12 cellular contexts compared by ENCODE assay signal in the genomic region with DNA sequence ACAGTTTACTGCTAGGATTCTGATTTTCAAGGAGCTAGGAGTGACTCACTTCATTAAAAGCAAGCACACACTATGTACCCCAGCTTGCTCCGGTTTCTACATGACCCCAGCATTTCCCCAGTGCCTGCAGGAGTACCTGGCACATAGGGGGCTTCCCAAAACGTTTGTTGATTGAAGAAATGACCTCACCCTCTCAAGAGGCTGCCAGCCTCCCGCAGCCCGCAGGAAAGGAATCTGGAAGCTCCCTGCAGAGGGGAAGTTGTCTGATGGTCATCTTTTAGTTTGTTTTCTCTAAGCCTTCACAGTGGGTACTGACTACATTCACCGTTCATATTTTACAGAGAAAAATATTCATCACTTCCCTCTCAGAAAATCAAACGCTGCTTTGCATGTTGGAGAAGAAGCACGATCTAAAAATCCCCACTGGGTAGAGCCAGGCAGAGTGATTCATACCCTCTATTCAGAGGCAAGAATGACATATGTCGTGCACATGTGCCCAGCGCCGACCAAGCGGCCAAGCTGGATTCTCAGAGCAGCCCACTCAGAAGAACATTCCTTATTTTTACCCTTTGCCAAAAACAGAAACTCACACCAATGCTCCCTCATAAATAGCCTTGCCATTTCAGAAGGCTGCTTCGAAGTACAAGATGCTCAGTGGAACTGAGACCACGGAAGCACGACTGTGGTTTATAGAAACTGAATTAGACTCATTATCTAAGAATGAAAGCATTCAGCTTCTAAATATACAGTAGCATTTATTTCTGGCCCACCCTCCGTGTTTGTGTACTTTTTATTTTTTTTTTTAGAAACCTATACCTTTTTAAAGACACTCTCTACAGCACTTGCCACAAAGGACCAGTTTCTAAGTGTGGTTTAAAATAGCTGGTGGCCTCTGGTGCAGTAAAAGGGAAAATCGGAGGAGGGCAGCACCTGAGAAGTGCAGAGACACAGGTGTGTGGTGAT.
A peak's percentile ranks its signal among the peaks of the same experiment; 100 is the strongest.
DNase-seq lines count a peak whose midpoint lies in the region; ATAC-seq lines count a peak whose summit lies in the region.
"Had no signal": no experiment of that assay in that cellular context is flagged by ENCODE, and none has a peak within 500 bp of the region (broad histone marks: within the 10 kb centered on the region; RNA-seq: fewer than 3 reads in every experiment).

No MANE protein-coding gene starts in this region.

- peak; percentile 79 for DNase-seq in HS-5 (ENCODE audit: low read depth)
- DNase-seq in foreskin melanocyte: peak; percentile 15
- DNase-seq in activated T-cell treated with anti-CD3 and anti-CD28 coated beads, Interleukin-2, amount 50 U/mL, for 24 hours: no peak
- DNase-seq in HCEC 1CT: no peak
- DNase-seq in SJCRH30: no peak
- no peak for DNase-seq in NCI-H510A treated with DMSO at 0.1 percent for 48 hours (lab: John Stamatoyannopoulos, UW)
- DNase-seq: activated CD4-positive, alpha-beta T cell treated with anti-CD3 and anti-CD28 coated beads, Interleukin-2, amount 50 U/mL, for 1 hour; DMS53; NCI-H774; uterus had no signal

- no peaks in the 10 kb centered on the region for H3K27me3 ChIP-seq in BLaER1
- no peaks in the 10 kb centered on the region for H3K27me3 ChIP-seq in SJCRH30
- H3K27me3 ChIP-seq: uterus had no signal

- H3K9ac ChIP-seq in BLaER1: no peak overlapping the region

- no peak overlapping the region for H3K27ac ChIP-seq in BLaER1
- no peak overlapping the region for H3K27ac ChIP-seq in SJCRH30
- H3K27ac ChIP-seq: uterus had no signal

- H3K4me3 Mint-ChIP-seq in activated T-cell treated with anti-CD3 and anti-CD28 coated beads, Interleukin-2, amount 50 U/mL, for 24 hours: no peak overlapping the region

- H3K36me3 Mint-ChIP-seq in activated T-cell treated with anti-CD3 and anti-CD28 coated beads, Interleukin-2, amount 50 U/mL, for 24 hours (ENCODE audit: low read depth): no peaks in the 10 kb centered on the region

- H4K20me1 ChIP-seq in BLaER1: no peaks in the 10 kb centered on the region

- H3K9me3 ChIP-seq in BLaER1 (0 out of 2 replicates have a peak, but pooled peaks cover 6% of the 10 kb centered on the region), SJCRH30 (replicated peaks) (peaks cover 7% of the 10 kb centered on the region)
- H3K9me3 ChIP-seq: uterus had no signal

- peaks cover 28% of the 10 kb centered on the region for H3K4me1 ChIP-seq in BLaER1
- H3K4me1 ChIP-seq in SJCRH30: peaks cover 9% of the 10 kb centered on the region; the same call in 1 of the 2 replicates
- H3K4me1 ChIP-seq: uterus had no signal

- H3K36me3 ChIP-seq in BLaER1: no peaks in the 10 kb centered on the region
- H3K36me3 ChIP-seq in SJCRH30: no peaks in the 10 kb centered on the region
- H3K36me3 ChIP-seq: uterus had no signal

- peak; percentile 54 for ATAC-seq in GM21367 (IDR thresholded peaks at IDR 0.05; ENCODE audit: unreplicated experiment)

- no peak overlapping the region for H3K4me3 ChIP-seq in BLaER1
- no peak overlapping the region for H3K4me3 ChIP-seq in SJCRH30
- H3K4me3 ChIP-seq: uterus had no signal

- H3K4me1 Mint-ChIP-seq in activated T-cell treated with anti-CD3 and anti-CD28 coated beads, Interleukin-2, amount 50 U/mL, for 24 hours (ENCODE audit: low read depth): no peaks in the 10 kb centered on the region

- peak overlapping the region; percentile 61 for H3K4me2 ChIP-seq in BLaER1

- peaks cover 18% of the 10 kb centered on the region for H3K27me3 Mint-ChIP-seq in activated T-cell treated with anti-CD3 and anti-CD28 coated beads, Interleukin-2, amount 50 U/mL, for 24 hours

- no peaks in the 10 kb centered on the region for H3K9me3 Mint-ChIP-seq in activated T-cell treated with anti-CD3 and anti-CD28 coated beads, Interleukin-2, amount 50 U/mL, for 24 hours

- H3K27ac Mint-ChIP-seq in activated T-cell treated with anti-CD3 and anti-CD28 coated beads, Interleukin-2, amount 50 U/mL, for 24 hours: no peak overlapping the region

Comparison
In these comparisons a context has a peak if more than half of its experiments do, and no peak if none do; other contexts are left out.
1. DNase-seq: peak in HS-5 (single experiment) and foreskin melanocyte (single experiment); none in activated T-cell treated with anti-CD3 and anti-CD28 coated beads, Interleukin-2, amount 50 U/mL, for 24 hours (single experiment), HCEC 1CT (single experiment), SJCRH30 (0 of 2) and NCI-H510A treated with DMSO at 0.1 percent for 48 hours (single experiment).